Comparison of ENCODE assay signal across 8 cellular contexts in the genomic region with DNA sequence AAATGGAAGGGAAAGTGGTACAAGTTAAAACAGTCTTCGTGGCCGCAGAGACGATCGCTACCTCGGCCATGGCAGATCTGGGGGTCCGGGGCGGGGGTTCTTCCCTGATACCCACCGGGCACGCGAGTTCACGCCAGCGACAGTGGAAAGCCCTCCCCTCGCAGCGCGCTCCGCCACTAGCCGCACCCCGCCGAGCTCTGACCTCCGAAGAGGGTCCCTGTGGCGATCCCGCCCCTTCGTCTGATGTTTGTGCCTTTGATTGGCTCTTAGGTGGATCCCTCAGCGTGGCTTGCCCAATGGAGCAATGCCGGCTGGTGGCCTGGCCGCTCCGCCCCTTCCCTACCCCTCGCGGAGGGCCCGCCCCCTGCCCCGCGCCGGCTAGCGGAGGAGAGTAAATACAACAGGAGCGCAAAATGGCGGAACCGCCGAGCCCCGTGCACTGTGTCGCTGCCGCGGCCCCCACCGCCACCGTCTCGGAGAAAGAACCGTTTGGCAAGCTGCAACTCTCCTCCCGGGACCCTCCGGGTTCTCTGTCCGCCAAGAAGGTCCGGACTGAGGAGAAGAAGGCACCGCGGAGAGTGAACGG. TPM values are rescaled to one million over a fixed set of nuclear protein-coding genes. Genes with fewer than 3 reads are reported as not detected.
DNase-seq lines count a peak whose midpoint lies in the region; ATAC-seq and TF ChIP-seq lines count a peak whose summit lies in the region.

Gene RSBN1L, plus strand, starts transcription at position 403 of the 586 bp plus-strand sequence. Its CDS starts 11 bp downstream, at position 414.

- no peaks in the 10 kb centered on the region for H3K27me3 ChIP-seq in left lung

- peak; percentile 90 for ATAC-seq in GM19328 (IDR thresholded peaks at IDR 0.05; ENCODE audit: unreplicated experiment)
- peak; percentile 96 for ATAC-seq in HG03520 (IDR thresholded peaks at IDR 0.05; ENCODE audit: unreplicated experiment)
- ATAC-seq in left lung, result peak; percentile 97

- DNase-seq in NCI-H69 (lab: John Stamatoyannopoulos, UW), result peak; percentile 99
- peak; percentile 97 for DNase-seq in activated CD4-positive, alpha-beta T cell treated with anti-CD3 and anti-CD28 coated beads, Interleukin-2, amount 50 U/mL, for 1 hour
- peak; percentile 98 for DNase-seq in dedifferentiated amniotic fluid mesenchymal stem cell (ENCODE audit: extremely low spot score)
- DNase-seq in left lung, result peak; percentile 99
- peak; percentile 95 to 96 for DNase-seq in stimulated activated CD4-positive, alpha-beta T cell treated with anti-CD3 and anti-CD28 coated beads, Interleukin-2, amount 100 ng/mL, for 48 hours

- no peaks in the 10 kb centered on the region for H3K36me3 ChIP-seq in left lung

- peaks cover 5 to 51% of the 10 kb centered on the region in 2 donors for H3K4me1 ChIP-seq in left lung

- H3K9me3 ChIP-seq in left lung, result no peaks in the 10 kb centered on the region

- TF ChIP-seq CTCF in C4-2B (conservative IDR thresholded peaks at IDR 0.05), result no peak; the same call in 1 of the 2 replicates
- TF ChIP-seq CTCF in left lung (IDR thresholded peaks at IDR 0.05), result peak; percentile 27 to 41

- intact Hi-C loops in left lung (cut with DNase I), result no loop called here

- peak within 1 kb of the TSS; percentile 92 to 99 for H3K4me3 ChIP-seq in left lung

- H3K27ac ChIP-seq in C4-2B, result peak within 1 kb of the TSS; percentile 98
- H3K27ac ChIP-seq in left lung, result peak within 1 kb of the TSS; percentile 98

RNA-seq across cellular contexts. Expression of gene RSBN1L, which starts in this region (rescaled TPM):
- total RNA-seq in left lung, result 10 to 100 TPM; 16.7 to 20.2 TPM

Comparison
In these comparisons a context has a peak if more than half of its experiments do, and no peak if none do; other contexts are left out.
1. Peak in every context shown above with its lines: DNase-seq, ATAC-seq, H3K4me3 ChIP-seq and H3K27ac ChIP-seq.